Comparison of ENCODE assay signal across 9 cellular contexts in genomic region chr19:42285988-42286348, GRCh38. TPM values are rescaled to one million over a fixed set of nuclear protein-coding genes. Genes with fewer than 3 reads are reported as not detected.
DNase-seq lines count a peak whose midpoint lies in the region; ATAC-seq, FAIRE-seq and TF ChIP-seq lines count a peak whose summit lies in the region.
"Had no signal": no experiment of that assay in that cellular context is flagged by ENCODE, and none has a peak within 500 bp of the region (broad histone marks: within the 10 kb centered on the region; RNA-seq: fewer than 3 reads in every experiment).

No MANE protein-coding gene starts in this region.

- CTCF ChIA-PET in HepG2 (lab: Yijun Ruan, JAX; ENCODE audit: low intra/inter-chr PET ratio, low total read pairs) = no interaction called here

- 0 out of 2 replicates have a peak overlapping the region, but pooled peaks have one; percentile 13 for H3K9ac ChIP-seq in HepG2 (ENCODE audit: insufficient read depth, low read depth, low read length)

- in situ Hi-C loops in HepG2 (cut with HindIII; ENCODE audit: extremely low pct_ligation_motif_present, low pct_unique_long_range_greater_than_20kb) = loop anchor here (5.0 kb wide), 1 partner anchor 34 kb away; no protein-coding TSS in a partner anchor
- in situ Hi-C loops in brain microvascular endothelial cell (cut with HindIII; ENCODE audit: low pct_ligation_motif_present, low sequenced_read_pairs) = no loop called here

- H3K79me2 ChIP-seq in HepG2 (ENCODE audit: insufficient read depth, low read length) = peaks cover 29% of the 10 kb centered on the region

- no peaks in the 10 kb centered on the region for H3K27me3 Mint-ChIP-seq in natural killer cell treated with Interleukin-12 subunit alpha and Interleukin-12 subunit beta and Interleukin-15 and Interleukin-18, amount 100 ng/mL, for 72 hours

- no peaks in the 10 kb centered on the region for H3K9me3 Mint-ChIP-seq in natural killer cell treated with Interleukin-12 subunit alpha and Interleukin-12 subunit beta and Interleukin-15 and Interleukin-18, amount 100 ng/mL, for 72 hours

- H4K20me1 ChIP-seq in HepG2 (ENCODE audit: insufficient read depth, low read length) = peaks cover 11% of the 10 kb centered on the region; the same call in 1 of the 2 replicates

- TF ChIP-seq EP300 in HepG2 (IDR thresholded peaks at IDR 0.05; ENCODE audit: low read depth in 2 of 2, low read length in 2 of 2) (no peak), HepG2 (CRISPR knock-in tag; IDR thresholded peaks at IDR 0.05; ENCODE audit: borderline replicate concordance) (no peak)

- 89% methylated on average over 6 of the region's 6 CpGs for WGBS in HepG2 (ENCODE audit: low lambda C conversion rate)
- WGBS in right lobe of liver (ENCODE audit: insufficient coverage, low coverage, low lambda C conversion rate, missing lambda C conversion rate) = 27% methylated on average over 2 of the region's 6 CpGs

- no peak for ATAC-seq in HepG2
- no peak for ATAC-seq in right lobe of liver
- ATAC-seq in natural killer cell treated with Interleukin-12 subunit alpha and Interleukin-12 subunit beta and Interleukin-15 and Interleukin-18, amount 100 ng/mL, for 72 hours = no peak
- ATAC-seq in HG03571 (IDR thresholded peaks at IDR 0.05; ENCODE audit: unreplicated experiment) = no peak
- ATAC-seq in HG03565 (IDR thresholded peaks at IDR 0.05; ENCODE audit: unreplicated experiment) = no peak
- ATAC-seq in HG03342 (IDR thresholded peaks at IDR 0.05; ENCODE audit: unreplicated experiment) = no peak

- H3K27ac Mint-ChIP-seq in natural killer cell treated with Interleukin-12 subunit alpha and Interleukin-12 subunit beta and Interleukin-15 and Interleukin-18, amount 100 ng/mL, for 72 hours = peak overlapping the region; percentile 80 to 86

- H3K27me3 ChIP-seq in HepG2 (ENCODE audit: control insufficient read depth in 1 of 2, insufficient read depth in 2 of 2, low read length in 2 of 2) (no peaks in the 10 kb centered on the region; a peak in 1 of 5 replicates), right lobe of liver (no peaks in the 10 kb centered on the region), brain microvascular endothelial cell (replicated peaks) (no peaks in the 10 kb centered on the region)

- peaks cover 42% of the 10 kb centered on the region for H3K4me1 ChIP-seq in HepG2 (ENCODE audit: insufficient read depth, low read length)
- peaks cover 0 to 35% (median 10%) of the 10 kb centered on the region in 4 donors for H3K4me1 ChIP-seq in right lobe of liver

- H3K4me3 Mint-ChIP-seq in natural killer cell treated with Interleukin-12 subunit alpha and Interleukin-12 subunit beta and Interleukin-15 and Interleukin-18, amount 100 ng/mL, for 72 hours = peak overlapping the region; percentile 98

- BruUV-seq in HepG2 (replicated peaks; lab: Mats Ljungman, UMichigan) = no TSS peak

- POLR2A ChIA-PET in HepG2 (lab: Yijun Ruan, JAX) = no interaction called here

- peaks cover 21 to 42% of the 10 kb centered on the region in 2 experiments; a peak in 4 of 5 replicates for H3K36me3 ChIP-seq in HepG2 (replicated peaks in 1 of 2; ENCODE audit: control insufficient read depth in 1 of 2, insufficient read depth in 2 of 2, low read length in 2 of 2)
- peaks cover 0 to 41% (median 25%) of the 10 kb centered on the region in 4 donors for H3K36me3 ChIP-seq in right lobe of liver
- H3K36me3 ChIP-seq in brain microvascular endothelial cell (replicated peaks) = peaks cover 40% of the 10 kb centered on the region

- TF ChIP-seq CTCF in HepG2 (CRISPR knock-in tag; IDR thresholded peaks at IDR 0.05) (no peak), right lobe of liver (IDR thresholded peaks at IDR 0.05) (no peak), brain microvascular endothelial cell (IDR thresholded peaks at IDR 0.05; ENCODE audit: low read depth, low read length, missing control alignments) (no peak)

- H3K4me1 Mint-ChIP-seq in natural killer cell treated with Interleukin-12 subunit alpha and Interleukin-12 subunit beta and Interleukin-15 and Interleukin-18, amount 100 ng/mL, for 72 hours (ENCODE audit: low read depth in 2 of 2) = peaks cover 19 to 23% of the 10 kb centered on the region in 2 donors

- no peaks in the 10 kb centered on the region for H3K36me3 Mint-ChIP-seq in natural killer cell treated with Interleukin-12 subunit alpha and Interleukin-12 subunit beta and Interleukin-15 and Interleukin-18, amount 100 ng/mL, for 72 hours

- no peak for DNase-seq in HepG2 (ENCODE audit: low spot score)
- DNase-seq in right lobe of liver = no peak
- no peak for DNase-seq in brain microvascular endothelial cell
- no peak for DNase-seq in natural killer cell treated with Interleukin-12 subunit alpha and Interleukin-12 subunit beta and Interleukin-15 and Interleukin-18, amount 100 ng/mL, for 72 hours (ENCODE audit: low spot score)
- DNase-seq in NCI-H187 (lab: John Stamatoyannopoulos, UW) = no peak
- DNase-seq: stimulated activated CD4-positive, alpha-beta T cell treated with anti-CD3 and anti-CD28 coated beads, Interleukin-1b, Interleukin-23, amount 100 ng/mL, for 48 hours had no signal

- no peak overlapping the region; a peak in 1 of 6 replicates for H3K4me3 ChIP-seq in HepG2 (replicated peaks in 1 of 3; ENCODE audit: insufficient read depth in 1 of 3, low read depth in 2 of 3, low read length in 3 of 3)
- H3K4me3 ChIP-seq in right lobe of liver = no peak overlapping the region
- H3K4me3 ChIP-seq in brain microvascular endothelial cell (ENCODE audit: low read depth, low read length) = peak overlapping the region; percentile 5

- no peak for FAIRE-seq in HepG2 (lab: Jason Lieb, UNC)

- intact Hi-C loops in HepG2 (cut with micrococcal nuclease; ENCODE audit: unreplicated experiment) = no loop called here
- intact Hi-C loops in right lobe of liver (cut with DNase I) = loop anchor here in 1 of 2 donors (5.0 kb wide), 1 partner anchor 34 kb away; no protein-coding TSS in a partner anchor

- H3K27ac ChIP-seq in HepG2 (ENCODE audit: extremely low read length, insufficient read depth, low read length) (no peak overlapping the region), right lobe of liver (peak overlapping the region in 1 of 3 donors; percentile 7), brain microvascular endothelial cell (no peak overlapping the region)

- no peak for TF ChIP-seq RAD21 in HepG2 (CRISPR knock-in tag; IDR thresholded peaks at IDR 0.05)

- peak overlapping the region; percentile 84; the same call in 1 of the 2 replicates for H3K4me2 ChIP-seq in HepG2 (ENCODE audit: low read depth, low read length)

- no peak overlapping the region for H2AFZ ChIP-seq in HepG2 (ENCODE audit: low read length)

- H3K9me3 ChIP-seq in HepG2 (ENCODE audit: low read length) (no peaks in the 10 kb centered on the region), right lobe of liver (no peaks in the 10 kb centered on the region)

- 0 out of 4 replicates have a peak, but pooled peaks of 1 of the 2 experiments have one; percentile 37 for TF ChIP-seq POLR2A in HepG2 (IDR thresholded peaks at IDR 0.05; ENCODE audit: insufficient read depth in 1 of 2, low read depth in 2 of 2, low read length in 2 of 2)
- TF ChIP-seq POLR2A in right lobe of liver (IDR thresholded peaks at IDR 0.05) = no peak

RNA-seq across cellular contexts. Expression of gene PRR19, which starts 16.0 kb away (rescaled TPM):
- 0.33 and 0.38 TPM in 2 replicates for total RNA-seq in HepG2 (2016; rRNA removed; fragmentation: Illumina TruSeq; extraction: Trizol)
- not detected in 2 replicates for total RNA-seq in HepG2 (2016; cell fraction: cytosol; rRNA removed; fragmentation: Illumina TruSeq; extraction: Trizol; ENCODE audit: low read depth)
- 0.28 and 0.43 TPM in 2 replicates for total RNA-seq in HepG2 (2016; cell fraction: insoluble cytoplasmic fraction; rRNA removed; fragmentation: Illumina TruSeq; extraction: Trizol)
- 0.14 and 0.43 TPM in 2 replicates for total RNA-seq in HepG2 (2016; cell fraction: membrane; rRNA removed; fragmentation: Illumina TruSeq; extraction: Trizol)
- 0.50 TPM in 1 of 2 replicates, not detected in the other for total RNA-seq in HepG2 (2016; cell fraction: nucleus; rRNA removed; fragmentation: Illumina TruSeq; extraction: Trizol)
- 0.21 and 0.26 TPM in 2 replicates for polyA plus RNA-seq in HepG2 (2011; rRNA removed)
- polyA plus RNA-seq in HepG2 (2011; cell fraction: cytosol; rRNA removed) = 0.23 and 0.34 TPM in 2 replicates
- polyA plus RNA-seq in HepG2 (2011; cell fraction: nucleus; rRNA removed) = 0.43 and 0.80 TPM in 2 replicates
- polyA plus RNA-seq in HepG2 (2012) = 0.51 TPM in 1 of 2 replicates, not detected in the other
- 0.21 and 0.22 TPM in 2 replicates for polyA plus RNA-seq in HepG2 (2016; cell fraction: cytosol; fragmentation: Illumina TruSeq; extraction: Trizol; ENCODE audit: low read depth)
- polyA plus RNA-seq in HepG2 (2016; cell fraction: insoluble cytoplasmic fraction; fragmentation: Illumina TruSeq; extraction: Trizol; ENCODE audit: low read depth) = 0.69 and 0.88 TPM in 2 replicates
- 0.19 and 0.38 TPM in 2 replicates for polyA plus RNA-seq in HepG2 (2016; cell fraction: membrane; fragmentation: Illumina TruSeq; extraction: Trizol; ENCODE audit: low read depth)
- polyA plus RNA-seq in HepG2 (2016; cell fraction: nucleus; fragmentation: Illumina TruSeq; extraction: Trizol; ENCODE audit: insufficient read depth, low read depth) = 0.57 and 1.5 TPM in 2 replicates
- 0.94 and 1.4 TPM in 2 replicates for polyA minus RNA-seq in HepG2 (2011; rRNA and poly(A)+ RNA removed; ENCODE audit: low replicate concordance)
- 0.88 TPM in 1 of 2 replicates, not detected in the other for polyA minus RNA-seq in HepG2 (2011; cell fraction: cytosol; rRNA and poly(A)+ RNA removed)
- 0.25 TPM in 1 of 2 replicates, not detected in the other for polyA minus RNA-seq in HepG2 (2011; cell fraction: nucleus; rRNA and poly(A)+ RNA removed)
- under 1 TPM; 0.18 to 0.74 (median 0.21) TPM for total RNA-seq in right lobe of liver
- total RNA-seq in natural killer cell treated with Interleukin-12 subunit alpha and Interleukin-12 subunit beta and Interleukin-15 and Interleukin-18, amount 100 ng/mL, for 72 hours = 1 to 10 TPM in 1 of 2 donors, under 1 TPM in 1; 0.64 to 1.0 TPM

RNA-seq across cellular contexts. Expression of gene PAFAH1B3, which starts 16.5 kb away (rescaled TPM):
- total RNA-seq in HepG2 (2016; rRNA removed; fragmentation: Illumina TruSeq; extraction: Trizol) = 58.0 and 58.6 TPM in 2 replicates
- 50.5 and 73.0 TPM in 2 replicates for total RNA-seq in HepG2 (2016; cell fraction: cytosol; rRNA removed; fragmentation: Illumina TruSeq; extraction: Trizol; ENCODE audit: low read depth)
- total RNA-seq in HepG2 (2016; cell fraction: insoluble cytoplasmic fraction; rRNA removed; fragmentation: Illumina TruSeq; extraction: Trizol) = 61.4 and 62.4 TPM in 2 replicates
- total RNA-seq in HepG2 (2016; cell fraction: membrane; rRNA removed; fragmentation: Illumina TruSeq; extraction: Trizol) = 53.6 and 73.9 TPM in 2 replicates
- 23.8 and 27.3 TPM in 2 replicates for total RNA-seq in HepG2 (2016; cell fraction: nucleus; rRNA removed; fragmentation: Illumina TruSeq; extraction: Trizol)
- polyA plus RNA-seq in HepG2 (2011; rRNA removed) = 27.4 and 31.2 TPM in 2 replicates
- 38.9 and 49.7 TPM in 2 replicates for polyA plus RNA-seq in HepG2 (2011; cell fraction: cytosol; rRNA removed)
- 31.1 and 32.3 TPM in 2 replicates for polyA plus RNA-seq in HepG2 (2011; cell fraction: nucleus; rRNA removed)
- polyA plus RNA-seq in HepG2 (2012) = 21.3 and 29.1 TPM in 2 replicates
- 59.5 and 77.2 TPM in 2 replicates for polyA plus RNA-seq in HepG2 (2016; cell fraction: cytosol; fragmentation: Illumina TruSeq; extraction: Trizol; ENCODE audit: low read depth)
- polyA plus RNA-seq in HepG2 (2016; cell fraction: insoluble cytoplasmic fraction; fragmentation: Illumina TruSeq; extraction: Trizol; ENCODE audit: low read depth) = 57.4 and 72.9 TPM in 2 replicates
- polyA plus RNA-seq in HepG2 (2016; cell fraction: membrane; fragmentation: Illumina TruSeq; extraction: Trizol; ENCODE audit: low read depth) = 53.3 and 66.7 TPM in 2 replicates
- polyA plus RNA-seq in HepG2 (2016; cell fraction: nucleus; fragmentation: Illumina TruSeq; extraction: Trizol; ENCODE audit: insufficient read depth, low read depth) = 41.3 and 41.9 TPM in 2 replicates
- 27.9 and 60.4 TPM in 2 replicates for polyA minus RNA-seq in HepG2 (2011; rRNA and poly(A)+ RNA removed; ENCODE audit: low replicate concordance)
- polyA minus RNA-seq in HepG2 (2011; cell fraction: cytosol; rRNA and poly(A)+ RNA removed) = 16.4 and 20.1 TPM in 2 replicates
- 7.9 and 8.8 TPM in 2 replicates for polyA minus RNA-seq in HepG2 (2011; cell fraction: nucleus; rRNA and poly(A)+ RNA removed)
- total RNA-seq in right lobe of liver = 10 to 100 TPM in 1 of 6 experiments, 1 to 10 TPM in 5; 1.6 to 10.6 (median 5.0) TPM
- 10 to 100 TPM; 16.9 to 40.2 TPM for total RNA-seq in natural killer cell treated with Interleukin-12 subunit alpha and Interleukin-12 subunit beta and Interleukin-15 and Interleukin-18, amount 100 ng/mL, for 72 hours

RNA-seq across cellular contexts. Expression of gene CIC, which starts 16.9 kb away (rescaled TPM):
- 5.4 and 8.0 TPM in 2 replicates for total RNA-seq in HepG2 (2016; rRNA removed; fragmentation: Illumina TruSeq; extraction: Trizol)
- 1.5 and 1.8 TPM in 2 replicates for total RNA-seq in HepG2 (2016; cell fraction: cytosol; rRNA removed; fragmentation: Illumina TruSeq; extraction: Trizol; ENCODE audit: low read depth)
- total RNA-seq in HepG2 (2016; cell fraction: insoluble cytoplasmic fraction; rRNA removed; fragmentation: Illumina TruSeq; extraction: Trizol) = 5.2 and 7.8 TPM in 2 replicates
- total RNA-seq in HepG2 (2016; cell fraction: membrane; rRNA removed; fragmentation: Illumina TruSeq; extraction: Trizol) = 4.6 and 4.9 TPM in 2 replicates
- 10.4 and 12.3 TPM in 2 replicates for total RNA-seq in HepG2 (2016; cell fraction: nucleus; rRNA removed; fragmentation: Illumina TruSeq; extraction: Trizol)
- polyA plus RNA-seq in HepG2 (2011; rRNA removed) = 5.9 and 8.3 TPM in 2 replicates
- polyA plus RNA-seq in HepG2 (2011; cell fraction: cytosol; rRNA removed) = 3.3 and 5.6 TPM in 2 replicates
- 60.6 and 75.8 TPM in 2 replicates for polyA plus RNA-seq in HepG2 (2011; cell fraction: nucleus; rRNA removed)
- polyA plus RNA-seq in HepG2 (2012) = 17.6 and 25.1 TPM in 2 replicates
- polyA plus RNA-seq in HepG2 (2016; cell fraction: cytosol; fragmentation: Illumina TruSeq; extraction: Trizol; ENCODE audit: low read depth) = 1.7 and 1.9 TPM in 2 replicates
- 10.1 and 16.9 TPM in 2 replicates for polyA plus RNA-seq in HepG2 (2016; cell fraction: insoluble cytoplasmic fraction; fragmentation: Illumina TruSeq; extraction: Trizol; ENCODE audit: low read depth)
- polyA plus RNA-seq in HepG2 (2016; cell fraction: membrane; fragmentation: Illumina TruSeq; extraction: Trizol; ENCODE audit: low read depth) = 5.7 and 6.0 TPM in 2 replicates
- polyA plus RNA-seq in HepG2 (2016; cell fraction: nucleus; fragmentation: Illumina TruSeq; extraction: Trizol; ENCODE audit: insufficient read depth, low read depth) = 61.0 and 65.4 TPM in 2 replicates
- 3.6 and 7.9 TPM in 2 replicates for polyA minus RNA-seq in HepG2 (2011; rRNA and poly(A)+ RNA removed; ENCODE audit: low replicate concordance)
- polyA minus RNA-seq in HepG2 (2011; cell fraction: cytosol; rRNA and poly(A)+ RNA removed) = 9.1 and 10.8 TPM in 2 replicates
- polyA minus RNA-seq in HepG2 (2011; cell fraction: nucleus; rRNA and poly(A)+ RNA removed) = 14.7 and 15.5 TPM in 2 replicates
- total RNA-seq in right lobe of liver = 10 to 100 TPM; 19.9 to 53.6 (median 35.2) TPM
- total RNA-seq in natural killer cell treated with Interleukin-12 subunit alpha and Interleukin-12 subunit beta and Interleukin-15 and Interleukin-18, amount 100 ng/mL, for 72 hours = 100 to 1,000 TPM; 110 to 115 TPM

RNA-seq across cellular contexts. Expression of gene TMEM145, which starts 27.1 kb away (rescaled TPM):
- total RNA-seq in HepG2 (2016; rRNA removed; fragmentation: Illumina TruSeq; extraction: Trizol) (0.07 TPM in 1 of 2 replicates, not detected in the other), right lobe of liver (under 1 TPM in 3 of 6 experiments, not detected in 3; 0.10 to 0.16 (median 0.12) TPM)
- not detected in 2 replicates for total RNA-seq in HepG2 (2016; cell fraction: cytosol; rRNA removed; fragmentation: Illumina TruSeq; extraction: Trizol; ENCODE audit: low read depth)
- 0.13 and 0.15 TPM in 2 replicates for total RNA-seq in HepG2 (2016; cell fraction: insoluble cytoplasmic fraction; rRNA removed; fragmentation: Illumina TruSeq; extraction: Trizol)
- total RNA-seq in HepG2 (2016; cell fraction: membrane; rRNA removed; fragmentation: Illumina TruSeq; extraction: Trizol) = not detected in 2 replicates
- total RNA-seq in HepG2 (2016; cell fraction: nucleus; rRNA removed; fragmentation: Illumina TruSeq; extraction: Trizol) = 0.88 and 1.9 TPM in 2 replicates
- polyA plus RNA-seq in HepG2 (2011; rRNA removed) = 5.1 and 5.5 TPM in 2 replicates
- 2.0 and 2.3 TPM in 2 replicates for polyA plus RNA-seq in HepG2 (2011; cell fraction: cytosol; rRNA removed)
- 39.2 and 50.9 TPM in 2 replicates for polyA plus RNA-seq in HepG2 (2011; cell fraction: nucleus; rRNA removed)
- polyA plus RNA-seq in HepG2 (2012) = 2.9 and 6.2 TPM in 2 replicates
- polyA plus RNA-seq in HepG2 (2016; cell fraction: cytosol; fragmentation: Illumina TruSeq; extraction: Trizol; ENCODE audit: low read depth) = 0.26 TPM in 1 of 2 replicates, not detected in the other
- 0.57 and 0.73 TPM in 2 replicates for polyA plus RNA-seq in HepG2 (2016; cell fraction: insoluble cytoplasmic fraction; fragmentation: Illumina TruSeq; extraction: Trizol; ENCODE audit: low read depth)
- 0.17 and 0.27 TPM in 2 replicates for polyA plus RNA-seq in HepG2 (2016; cell fraction: membrane; fragmentation: Illumina TruSeq; extraction: Trizol; ENCODE audit: low read depth)
- 1.7 and 2.8 TPM in 2 replicates for polyA plus RNA-seq in HepG2 (2016; cell fraction: nucleus; fragmentation: Illumina TruSeq; extraction: Trizol; ENCODE audit: insufficient read depth, low read depth)
- polyA minus RNA-seq in HepG2 (2011; rRNA and poly(A)+ RNA removed; ENCODE audit: low replicate concordance) = 0.44 and 14.7 TPM in 2 replicates
- polyA minus RNA-seq in HepG2 (2011; cell fraction: cytosol; rRNA and poly(A)+ RNA removed) = 1.3 and 4.2 TPM in 2 replicates
- polyA minus RNA-seq in HepG2 (2011; cell fraction: nucleus; rRNA and poly(A)+ RNA removed) = 16.7 and 20.3 TPM in 2 replicates
- total RNA-seq in natural killer cell treated with Interleukin-12 subunit alpha and Interleukin-12 subunit beta and Interleukin-15 and Interleukin-18, amount 100 ng/mL, for 72 hours = 1 to 10 TPM; 1.4 to 1.6 TPM

RNA-seq across cellular contexts. Expression of gene ERF, which starts 31.0 kb away (rescaled TPM):
- total RNA-seq in HepG2 (2016; rRNA removed; fragmentation: Illumina TruSeq; extraction: Trizol) (43.2 and 67.1 TPM in 2 replicates), right lobe of liver (10 to 100 TPM; 15.4 to 35.7 (median 30.5) TPM)
- 54.9 and 66.8 TPM in 2 replicates for total RNA-seq in HepG2 (2016; cell fraction: cytosol; rRNA removed; fragmentation: Illumina TruSeq; extraction: Trizol; ENCODE audit: low read depth)
- 35.3 and 68.2 TPM in 2 replicates for total RNA-seq in HepG2 (2016; cell fraction: insoluble cytoplasmic fraction; rRNA removed; fragmentation: Illumina TruSeq; extraction: Trizol)
- total RNA-seq in HepG2 (2016; cell fraction: membrane; rRNA removed; fragmentation: Illumina TruSeq; extraction: Trizol) = 104 and 115 TPM in 2 replicates
- total RNA-seq in HepG2 (2016; cell fraction: nucleus; rRNA removed; fragmentation: Illumina TruSeq; extraction: Trizol) = 31.2 and 38.3 TPM in 2 replicates
- polyA plus RNA-seq in HepG2 (2011; rRNA removed) = 62.5 and 69.9 TPM in 2 replicates
- 36.9 and 45.9 TPM in 2 replicates for polyA plus RNA-seq in HepG2 (2011; cell fraction: cytosol; rRNA removed)
- polyA plus RNA-seq in HepG2 (2011; cell fraction: nucleus; rRNA removed) = 109 and 170 TPM in 2 replicates
- polyA plus RNA-seq in HepG2 (2012) = 38.4 and 44.3 TPM in 2 replicates
- 30.4 TPM in 2 replicates for polyA plus RNA-seq in HepG2 (2016; cell fraction: cytosol; fragmentation: Illumina TruSeq; extraction: Trizol; ENCODE audit: low read depth)
- 56.4 and 79.4 TPM in 2 replicates for polyA plus RNA-seq in HepG2 (2016; cell fraction: insoluble cytoplasmic fraction; fragmentation: Illumina TruSeq; extraction: Trizol; ENCODE audit: low read depth)
- 55.2 and 69.1 TPM in 2 replicates for polyA plus RNA-seq in HepG2 (2016; cell fraction: membrane; fragmentation: Illumina TruSeq; extraction: Trizol; ENCODE audit: low read depth)
- 77.4 and 89.7 TPM in 2 replicates for polyA plus RNA-seq in HepG2 (2016; cell fraction: nucleus; fragmentation: Illumina TruSeq; extraction: Trizol; ENCODE audit: insufficient read depth, low read depth)
- polyA minus RNA-seq in HepG2 (2011; rRNA and poly(A)+ RNA removed; ENCODE audit: low replicate concordance) = 39.2 and 85.5 TPM in 2 replicates
- polyA minus RNA-seq in HepG2 (2011; cell fraction: cytosol; rRNA and poly(A)+ RNA removed) = 38.3 and 50.2 TPM in 2 replicates
- polyA minus RNA-seq in HepG2 (2011; cell fraction: nucleus; rRNA and poly(A)+ RNA removed) = 40.9 and 56.5 TPM in 2 replicates
- total RNA-seq in natural killer cell treated with Interleukin-12 subunit alpha and Interleukin-12 subunit beta and Interleukin-15 and Interleukin-18, amount 100 ng/mL, for 72 hours = 10 to 100 TPM; 29.5 to 47.8 TPM
